ENCODE assay signal across 8 cellular contexts in genomic region chr11:118295834-118296454, GRCh38. TPM values are rescaled to one million over a fixed set of nuclear protein-coding genes. Genes with fewer than 3 reads are reported as not detected.
DNase-seq lines count a peak whose midpoint lies in the region; ATAC-seq and TF ChIP-seq lines count a peak whose summit lies in the region.

No MANE protein-coding gene starts in this region.

- intact Hi-C loops in spleen (cut with DNase I; ENCODE audit: low total_unique reads): loop anchor here (5.0 kb wide), 1 partner anchor 56 kb away; no protein-coding TSS in a partner anchor

- H3K4me3 ChIP-seq in fibroblast of lung (replicated peaks in 1 of 4; ENCODE audit: control extremely low read depth in 1 of 4, insufficient read depth in 1 of 4, low read depth in 3 of 4, low read length in 4 of 4) (no peak overlapping the region), spleen (no peak overlapping the region)

- H3K79me2 ChIP-seq in fibroblast of lung (ENCODE audit: control insufficient read depth, insufficient read depth, low read length): no peaks in the 10 kb centered on the region

- no peaks in the 10 kb centered on the region for H4K20me1 ChIP-seq in fibroblast of lung (ENCODE audit: control insufficient read depth, extremely low read depth, insufficient read depth, low read length)

- no peak for TF ChIP-seq POLR2A in spleen (IDR thresholded peaks at IDR 0.05)

- H3K4me2 ChIP-seq in fibroblast of lung (ENCODE audit: extremely low read depth, insufficient read depth, low read length): no peak overlapping the region

- WGBS in spleen, 5 donors: 41 to 50% (median 50%) methylated on average over 2 of the region's 2 CpGs

- H2AFZ ChIP-seq in fibroblast of lung (ENCODE audit: low read length): no peak overlapping the region

- H3K27ac ChIP-seq in fibroblast of lung (ENCODE audit: insufficient read depth, low read length) (no peak overlapping the region), spleen (no peak overlapping the region)

- ATAC-seq in HG03196 (IDR thresholded peaks at IDR 0.05; ENCODE audit: unreplicated experiment): no peak

- peak; percentile 29 to 42 for TF ChIP-seq CTCF in fibroblast of lung (conservative IDR thresholded peaks at IDR 0.05 in 1 of 2, IDR thresholded peaks at IDR 0.05 in 1 of 2; ENCODE audit: low read depth in 1 of 2, low read length in 2 of 2)
- TF ChIP-seq CTCF in spleen (IDR thresholded peaks at IDR 0.05 in 8 of 11, conservative IDR thresholded peaks at IDR 0.05 in 3 of 11): peak in 9 of 11 experiments; percentile 22 to 68 (median 54)

- no peak overlapping the region for H3K9ac ChIP-seq in fibroblast of lung (ENCODE audit: insufficient read depth, low read length)

- H3K4me1 ChIP-seq in fibroblast of lung (ENCODE audit: control insufficient read depth, extremely low read depth, insufficient read depth, low read length): no peaks in the 10 kb centered on the region
- H3K4me1 ChIP-seq in spleen: peaks cover 0 to 15% (median 4%) of the 10 kb centered on the region in 6 donors

- H3K36me3 ChIP-seq in fibroblast of lung (ENCODE audit: control insufficient read depth, insufficient read depth, low read length) (no peaks in the 10 kb centered on the region), spleen (no peaks in the 10 kb centered on the region)

- H3K9me3 ChIP-seq in fibroblast of lung (ENCODE audit: control insufficient read depth, insufficient read depth, low read depth, low read length) (no peaks in the 10 kb centered on the region), spleen (no peaks in the 10 kb centered on the region)

- no peaks in the 10 kb centered on the region for H3K27me3 ChIP-seq in fibroblast of lung (ENCODE audit: control insufficient read depth, insufficient read depth, low read length)
- peaks cover 0 to 11% (median 0%) of the 10 kb centered on the region in 7 donors for H3K27me3 ChIP-seq in spleen (replicated peaks in 1 of 7)

- DNase-seq in COLO829 (ENCODE audit: low spot score) (peak; percentile 33), HT-29 (ENCODE audit: low spot score) (peak; percentile 77), fibroblast of lung (ENCODE audit: low read depth in 2 of 2) (peak; percentile 15 to 27), spleen (no peak), NCI-H146 treated with DMSO at 0.1 percent for 48 hours (lab: John Stamatoyannopoulos, UW; ENCODE audit: unreplicated experiment) (no peak), OCI-M2 (lab: John Stamatoyannopoulos, UW; ENCODE audit: unreplicated experiment) (no peak)
- peak; percentile 53 for DNase-seq in activated CD4-positive, alpha-beta T cell treated with anti-CD3 and anti-CD28 coated beads for 48 hours

RNA-seq across cellular contexts. Expression of gene CD3E, which starts 8.6 kb away (rescaled TPM):
- total RNA-seq in HT-29 (2014; rRNA removed; shearing (Covaris generic)): not detected in 2 replicates
- total RNA-seq in fibroblast of lung: not detected in 2 replicates
- polyA plus RNA-seq in fibroblast of lung: not detected in 2 replicates
- polyA plus RNA-seq in fibroblast of lung (2012): not detected in 2 replicates
- polyA minus RNA-seq in fibroblast of lung (ENCODE audit: low replicate concordance): not detected in 2 replicates
- 10 to 100 TPM; 49.1 to 89.2 (median 60.0) TPM for total RNA-seq in spleen
- 10 to 100 TPM; 20.5 to 51.4 (median 32.9) TPM for polyA plus RNA-seq in spleen

RNA-seq across cellular contexts. Expression of gene MPZL2, which starts 31.8 kb away (rescaled TPM):
- total RNA-seq in HT-29 (2014; rRNA removed; shearing (Covaris generic)): 24.3 and 30.4 TPM in 2 replicates
- total RNA-seq in fibroblast of lung: not detected in 2 replicates
- not detected in 2 replicates for polyA plus RNA-seq in fibroblast of lung
- polyA plus RNA-seq in fibroblast of lung (2012): not detected in 2 replicates
- polyA minus RNA-seq in fibroblast of lung (ENCODE audit: low replicate concordance): not detected in 2 replicates
- total RNA-seq in spleen: 10 to 100 TPM in 3 of 7 donors, 1 to 10 TPM in 4; 7.0 to 18.4 (median 9.8) TPM
- 1 to 10 TPM; 1.6 to 2.0 (median 1.8) TPM for polyA plus RNA-seq in spleen

RNA-seq across cellular contexts. Expression of gene MPZL3, which starts 43.8 kb away (rescaled TPM):
- 11.1 and 11.7 TPM in 2 replicates for total RNA-seq in HT-29 (2014; rRNA removed; shearing (Covaris generic))
- total RNA-seq in fibroblast of lung: 0.26 and 0.33 TPM in 2 replicates
- 0.09 and 0.44 TPM in 2 replicates for polyA plus RNA-seq in fibroblast of lung
- 0.09 and 0.30 TPM in 2 replicates for polyA plus RNA-seq in fibroblast of lung (2012)
- not detected in 2 replicates for polyA minus RNA-seq in fibroblast of lung (ENCODE audit: low replicate concordance)
- total RNA-seq in spleen: 10 to 100 TPM in 3 of 7 donors, 1 to 10 TPM in 4; 4.3 to 12.9 (median 9.2) TPM
- polyA plus RNA-seq in spleen: 1 to 10 TPM; 2.0 to 2.1 (median 2.1) TPM

RNA-seq across cellular contexts. Expression of gene CD3D, which starts 46.6 kb away (rescaled TPM):
- not detected in 2 replicates for total RNA-seq in HT-29 (2014; rRNA removed; shearing (Covaris generic))
- not detected in 2 replicates for total RNA-seq in fibroblast of lung
- polyA plus RNA-seq in fibroblast of lung: not detected in 2 replicates
- not detected in 2 replicates for polyA plus RNA-seq in fibroblast of lung (2012)
- not detected in 2 replicates for polyA minus RNA-seq in fibroblast of lung (ENCODE audit: low replicate concordance)
- 10 to 100 TPM; 27.3 to 70.0 (median 43.0) TPM for total RNA-seq in spleen
- 10 to 100 TPM; 28.6 to 70.7 (median 31.7) TPM for polyA plus RNA-seq in spleen

RNA-seq across cellular contexts. Expression of gene CD3G, which starts 48.2 kb away (rescaled TPM):
- not detected in 2 replicates for total RNA-seq in HT-29 (2014; rRNA removed; shearing (Covaris generic))
- not detected in 2 replicates for total RNA-seq in fibroblast of lung
- polyA plus RNA-seq in fibroblast of lung: not detected in 2 replicates
- not detected in 2 replicates for polyA plus RNA-seq in fibroblast of lung (2012)
- not detected in 2 replicates for polyA minus RNA-seq in fibroblast of lung (ENCODE audit: low replicate concordance)
- total RNA-seq in spleen: 10 to 100 TPM; 15.7 to 30.5 (median 20.2) TPM
- polyA plus RNA-seq in spleen: 1 to 10 TPM; 1.4 to 3.9 (median 3.5) TPM

Comparison
In these comparisons a context has a peak if more than half of its experiments do, and no peak if none do; other contexts are left out.
1. DNase-seq: peak in COLO829 (single experiment), HT-29 (single experiment), activated CD4-positive, alpha-beta T cell treated with anti-CD3 and anti-CD28 coated beads for 48 hours (single experiment) and fibroblast of lung (2 of 2); none in spleen (single experiment), NCI-H146 treated with DMSO at 0.1 percent for 48 hours (single experiment) and OCI-M2 (single experiment).
2. RNA of gene CD3E, which starts 8.6 kb away (total RNA-seq): 49.1 to 89.2 TPM in spleen; not detected in HT-29 and not detected in fibroblast of lung; every median in the first group is over 10 times any median in the second.